ENCODE assay signal across 8 cellular contexts in genomic region chrX:140733766-140734342, GRCh38. TPM values are rescaled to one million over a fixed set of nuclear protein-coding genes. Genes with fewer than 3 reads are reported as not detected.
DNase-seq lines count a peak whose midpoint lies in the region; ATAC-seq and TF ChIP-seq lines count a peak whose summit lies in the region.

No MANE protein-coding gene starts in this region.

- H2AFZ ChIP-seq in OCI-LY7 (ENCODE audit: low read length), result no peak overlapping the region

- no peaks in the 10 kb centered on the region for H3K9me2 ChIP-seq in OCI-LY7 (ENCODE audit: insufficient read depth, low read length)

- H3K79me2 ChIP-seq in OCI-LY7 (ENCODE audit: insufficient read depth, low read depth, low read length), result no peaks in the 10 kb centered on the region

- H3K36me3 ChIP-seq in OCI-LY7 (ENCODE audit: insufficient read depth, low read length) (no peaks in the 10 kb centered on the region), mucosa of descending colon (ENCODE audit: low read depth) (no peaks in the 10 kb centered on the region), MG63 (no peaks in the 10 kb centered on the region)

- no TSS peak for BruUV-seq in OCI-LY7 (replicated peaks; lab: Mats Ljungman, UMichigan)

- H3K4me3 ChIP-seq in OCI-LY7 (ENCODE audit: low read depth, low read length, poor library complexity, severe bottlenecking) (no peak overlapping the region), mucosa of descending colon (no peak overlapping the region), MG63 (no peak overlapping the region)

- H3K27ac ChIP-seq in OCI-LY7 (ENCODE audit: low read depth, low read length, poor library complexity, severe bottlenecking), result no peak overlapping the region

- TF ChIP-seq CTCF in OCI-LY7 (conservative IDR thresholded peaks at IDR 0.05; ENCODE audit: low read length), result peak; percentile 77
- peak; percentile 14 for TF ChIP-seq CTCF in mucosa of descending colon (IDR thresholded peaks at IDR 0.05)

- POLR2A ChIA-PET in OCI-LY7 (lab: Charles Lee), result no interaction called here

- DNase-seq in DMS114 treated with DMSO at 0.1 percent for 48 hours (lab: John Stamatoyannopoulos, UW; ENCODE audit: unreplicated experiment) (peak; percentile 36), OCI-LY7 (ENCODE audit: low spot score) (peak; percentile 31), dermis microvascular lymphatic vessel endothelial cell (ENCODE audit: low read depth in 2 of 2) (peak; percentile 17 to 18), mucosa of descending colon (peak in 1 of 3 donors; percentile 1), MG63 (no peak)
- DNase-seq in activated effector memory CD4-positive, alpha-beta T cell treated with Interleukin-2 at 50 U/mL for 16 hours, result no peak

- H3K27me3 ChIP-seq in MG63, result no peaks in the 10 kb centered on the region

- intact Hi-C loops in OCI-LY7 (cut with micrococcal nuclease; ENCODE audit: unreplicated experiment) (loop anchor here (2.0 kb wide), 1 partner anchor 161 kb away; no protein-coding TSS in a partner anchor), mucosa of descending colon (cut with DNase I, micrococcal nuclease) (no loop called here)

- ATAC-seq in GM18868 (IDR thresholded peaks at IDR 0.05; ENCODE audit: unreplicated experiment), result peak; percentile 85
- ATAC-seq in HG03342 (IDR thresholded peaks at IDR 0.05; ENCODE audit: unreplicated experiment), result peak; percentile 91
- ATAC-seq in mucosa of descending colon, result peak; percentile 63

- H3K4me1 ChIP-seq in OCI-LY7 (ENCODE audit: insufficient read depth, low read length, poor library complexity, severe bottlenecking), result no peaks in the 10 kb centered on the region
- H3K4me1 ChIP-seq in mucosa of descending colon (ENCODE audit: low read depth), result no peaks in the 10 kb centered on the region

- CTCF ChIA-PET in OCI-LY7 (lab: Charles Lee; ENCODE audit: unreplicated experiment), result no interaction called here

- no peak overlapping the region for H3K4me2 ChIP-seq in OCI-LY7 (ENCODE audit: low read length)

- H3K9me3 ChIP-seq in OCI-LY7 (ENCODE audit: low read length), result no peaks in the 10 kb centered on the region
- no peaks in the 10 kb centered on the region for H3K9me3 ChIP-seq in mucosa of descending colon
- H3K9me3 ChIP-seq in MG63, result no peaks in the 10 kb centered on the region

- H4K20me1 ChIP-seq in OCI-LY7 (ENCODE audit: insufficient read depth, low read length), result no peaks in the 10 kb centered on the region

RNA-seq across cellular contexts. Expression of gene LINC00632, which starts 24.3 kb away (rescaled TPM):
- not detected in 2 replicates for total RNA-seq in OCI-LY7 (2014; rRNA removed; shearing (Covaris generic))
- total RNA-seq in OCI-LY7 (2022) (not detected in 2 replicates), dermis microvascular lymphatic vessel endothelial cell (0.26 and 0.38 TPM in 2 replicates), mucosa of descending colon (100 to 1,000 TPM in 1 of 3 donors, 10 to 100 TPM in 2; 27.2 to 172 (median 33.3) TPM)
- 1.6 and 2.5 TPM in 2 replicates for total RNA-seq in MG63 (2014; rRNA removed; shearing (Covaris generic); ENCODE audit: low replicate concordance)

Comparison
In these comparisons a context has a peak if more than half of its experiments do, and no peak if none do; other contexts are left out.
1. DNase-seq: peak in DMS114 treated with DMSO at 0.1 percent for 48 hours (single experiment), OCI-LY7 (single experiment) and dermis microvascular lymphatic vessel endothelial cell (2 of 2); none in MG63 (single experiment) and activated effector memory CD4-positive, alpha-beta T cell treated with Interleukin-2 at 50 U/mL for 16 hours (single experiment).
2. Peak in every context shown above with its lines, with median percentiles within 50 percentile points of each other: ATAC-seq.